ENCODE assay signal across 9 cellular contexts in genomic region chr15:40595219-40595618, GRCh38. TPM values are rescaled to one million over a fixed set of nuclear protein-coding genes. Genes with fewer than 3 reads are reported as not detected.
DNase-seq lines count a peak whose midpoint lies in the region; ATAC-seq, FAIRE-seq and TF ChIP-seq lines count a peak whose summit lies in the region.
"Had no signal": no experiment of that assay in that cellular context is flagged by ENCODE, and none has a peak within 500 bp of the region (broad histone marks: within the 10 kb centered on the region; RNA-seq: fewer than 3 reads in every experiment).

No MANE protein-coding gene starts in this region.

- TF ChIP-seq CTCF in fibroblast of pulmonary artery (IDR thresholded peaks at IDR 0.05; ENCODE audit: low read length, missing control alignments): no peak

- H3K4me3 ChIP-seq in fibroblast of pulmonary artery (replicated peaks; ENCODE audit: low read depth, low read length) (peak overlapping the region; percentile 81), skeletal muscle satellite cell (ENCODE audit: low read length) (peak overlapping the region; percentile 90)

- no peaks in the 10 kb centered on the region for H3K27me3 ChIP-seq in skeletal muscle satellite cell (ENCODE audit: control insufficient read depth, insufficient read depth, low read length)

- intact Hi-C loops in activated CD4-positive, alpha-beta T cell treated with anti-CD3 and anti-CD28 coated beads, Interleukin-2, amount 10 ng/mL, durations not matched to agents 24 days and 14 days (cut with micrococcal nuclease): loop anchor here (10.0 kb wide), 1 partner anchor 170 kb away; the partner anchor contains the start of genes C15orf62 and GCHFR

- peaks cover 31% of the 10 kb centered on the region for H3K4me1 Mint-ChIP-seq in activated CD4-positive, alpha-beta T cell treated with anti-CD3 and anti-CD28 coated beads, Interleukin-2, amount 10 ng/mL, durations not matched to agents 24 days and 14 days
- H3K4me1 Mint-ChIP-seq in T-helper 17 cell: peaks cover 21% of the 10 kb centered on the region

- H3K9ac ChIP-seq in skeletal muscle satellite cell (ENCODE audit: low read depth, low read length): peak overlapping the region; percentile 94

- no peaks in the 10 kb centered on the region for H3K9me3 ChIP-seq in T-helper 17 cell (ENCODE audit: control insufficient read depth, low read length, poor library complexity, severe bottlenecking)
- no peaks in the 10 kb centered on the region for H3K9me3 ChIP-seq in skeletal muscle satellite cell (replicated peaks; ENCODE audit: low read length)

- ATAC-seq in T-helper 17 cell (no peak), GM21717 (IDR thresholded peaks at IDR 0.05; ENCODE audit: unreplicated experiment) (no peak)

- no peaks in the 10 kb centered on the region for H3K9me3 Mint-ChIP-seq in activated CD4-positive, alpha-beta T cell treated with anti-CD3 and anti-CD28 coated beads, Interleukin-2, amount 10 ng/mL, durations not matched to agents 24 days and 14 days

- H3K27me3 Mint-ChIP-seq in activated CD4-positive, alpha-beta T cell treated with anti-CD3 and anti-CD28 coated beads, Interleukin-2, amount 10 ng/mL, durations not matched to agents 24 days and 14 days: no peaks in the 10 kb centered on the region
- H3K27me3 Mint-ChIP-seq in T-helper 17 cell: peaks cover 6% of the 10 kb centered on the region

- no peaks in the 10 kb centered on the region for H3K36me3 ChIP-seq in skeletal muscle satellite cell (ENCODE audit: insufficient read depth, low read length)

- no peak for FAIRE-seq in GM12892 (lab: Jason Lieb, UNC)

- H3K27ac Mint-ChIP-seq in activated CD4-positive, alpha-beta T cell treated with anti-CD3 and anti-CD28 coated beads, Interleukin-2, amount 10 ng/mL, durations not matched to agents 24 days and 14 days: peak overlapping the region; percentile 95
- H3K27ac Mint-ChIP-seq in T-helper 17 cell: peak overlapping the region; percentile 99

- no peak for DNase-seq in activated CD4-positive, alpha-beta T cell treated with anti-CD3 and anti-CD28 coated beads, Interleukin-2, amount 10 ng/mL, durations not matched to agents 24 days and 14 days
- no peak for DNase-seq in activated CD4-positive, alpha-beta T cell treated with anti-CD3 and anti-CD28 coated beads, Interleukin-2, amount 50 U/mL, for 1 hour
- DNase-seq in T-helper 17 cell (no peak), fibroblast of pulmonary artery (ENCODE audit: low read depth) (no peak), NCI-H187 (lab: John Stamatoyannopoulos, UW) (no peak), GM12892 (ENCODE audit: insufficient read length) (no peak)
- DNase-seq: C1 segment of cervical spinal cord had no signal

- H3K4me3 Mint-ChIP-seq in activated CD4-positive, alpha-beta T cell treated with anti-CD3 and anti-CD28 coated beads, Interleukin-2, amount 10 ng/mL, durations not matched to agents 24 days and 14 days: peak overlapping the region; percentile 88
- H3K4me3 Mint-ChIP-seq in T-helper 17 cell: peak overlapping the region; percentile 97

- no peak for TF ChIP-seq POLR2A in GM12892 (IDR thresholded peaks at IDR 0.05; ENCODE audit: low read depth, low read length)

- peaks cover 2% of the 10 kb centered on the region for H3K36me3 Mint-ChIP-seq in activated CD4-positive, alpha-beta T cell treated with anti-CD3 and anti-CD28 coated beads, Interleukin-2, amount 10 ng/mL, durations not matched to agents 24 days and 14 days (ENCODE audit: low read depth)
- peaks cover 3% of the 10 kb centered on the region for H3K36me3 Mint-ChIP-seq in T-helper 17 cell (ENCODE audit: low read depth)

- H3K4me1 ChIP-seq in skeletal muscle satellite cell (ENCODE audit: control insufficient read depth, insufficient read depth, low read length): no peaks in the 10 kb centered on the region

- H3K4me2 ChIP-seq in skeletal muscle satellite cell (ENCODE audit: low read length): peak overlapping the region; percentile 83

RNA-seq across cellular contexts. Expression of gene KNL1, which starts 1.2 kb away (rescaled TPM):
- total RNA-seq in activated CD4-positive, alpha-beta T cell treated with anti-CD3 and anti-CD28 coated beads, Interleukin-2, amount 10 ng/mL, durations not matched to agents 24 days and 14 days: 25.3 and 25.6 TPM in 2 replicates
- total RNA-seq in T-helper 17 cell: 1 to 10 TPM in 1 of 2 donors, under 1 TPM in 1; 0.77 to 4.6 TPM
- 19.0 and 20.5 TPM in 2 replicates for total RNA-seq in skeletal muscle satellite cell (2012; rRNA removed)
- polyA plus RNA-seq in GM12892 (2012; ENCODE audit: missing spikeins): 10.7 TPM

RNA-seq across cellular contexts. Expression of gene RPUSD2, which starts 26.1 kb away (rescaled TPM):
- 19.3 and 20.5 TPM in 2 replicates for total RNA-seq in activated CD4-positive, alpha-beta T cell treated with anti-CD3 and anti-CD28 coated beads, Interleukin-2, amount 10 ng/mL, durations not matched to agents 24 days and 14 days
- 10 to 100 TPM in 1 of 2 donors, 1 to 10 TPM in 1; 9.1 to 15.1 TPM for total RNA-seq in T-helper 17 cell
- 13.7 and 15.1 TPM in 2 replicates for total RNA-seq in skeletal muscle satellite cell (2012; rRNA removed)
- polyA plus RNA-seq in GM12892 (2012; ENCODE audit: missing spikeins): 5.8 TPM

RNA-seq across cellular contexts. Expression of gene CCDC32, which starts 30.4 kb away (rescaled TPM):
- total RNA-seq in activated CD4-positive, alpha-beta T cell treated with anti-CD3 and anti-CD28 coated beads, Interleukin-2, amount 10 ng/mL, durations not matched to agents 24 days and 14 days: 29.9 and 33.5 TPM in 2 replicates
- 10 to 100 TPM; 20.9 to 28.5 TPM for total RNA-seq in T-helper 17 cell
- 10.5 and 11.7 TPM in 2 replicates for total RNA-seq in skeletal muscle satellite cell (2012; rRNA removed)
- polyA plus RNA-seq in GM12892 (2012; ENCODE audit: missing spikeins): 58.9 TPM
